Comparison of ENCODE assay signal across 26 cellular contexts in genomic region chr7:144659211-144659610, GRCh38.
"Had no signal": no experiment of that assay in that cellular context is flagged by ENCODE, and none has a peak within 500 bp of the region (broad histone marks: within the 10 kb centered on the region; RNA-seq: fewer than 3 reads in every experiment).

No MANE protein-coding gene starts in this region.

- H3K27me3 Mint-ChIP-seq: activated CD4-positive, alpha-beta memory T cell treated with anti-CD3 and anti-CD28 coated beads, Interleukin-2, amount 10 ng/mL, durations not matched to agents 7 days and 5 days; activated CD4-positive, alpha-beta T cell treated with anti-CD3 and anti-CD28 coated beads, Interleukin-2, amount 10 ng/mL, durations not matched to agents 7 days and 5 days; activated naive CD4-positive, alpha-beta T cell treated with anti-CD3 and anti-CD28 coated beads, Interleukin-2, amount 10 ng/mL, durations not matched to agents 7 days and 5 days; activated naive CD8-positive, alpha-beta T cell treated with anti-CD3 and anti-CD28 coated beads, Interleukin-2, amount 10 ng/mL, durations not matched to agents 7 days and 5 days; activated T-cell treated with anti-CD3 and anti-CD28 coated beads, Interleukin-2, amount 50 U/mL, for 24 hours; T-helper 17 cell had no signal

- H3K27ac Mint-ChIP-seq: activated CD4-positive, alpha-beta memory T cell treated with anti-CD3 and anti-CD28 coated beads, Interleukin-2, amount 10 ng/mL, durations not matched to agents 7 days and 5 days; activated CD4-positive, alpha-beta T cell treated with anti-CD3 and anti-CD28 coated beads, Interleukin-2, amount 10 ng/mL, durations not matched to agents 7 days and 5 days; activated naive CD4-positive, alpha-beta T cell treated with anti-CD3 and anti-CD28 coated beads, Interleukin-2, amount 10 ng/mL, durations not matched to agents 7 days and 5 days; activated naive CD4-positive, alpha-beta T cell treated with anti-CD3 and anti-CD28 coated beads, Interleukin-2, amount 50 U/mL, for 72 hours; activated naive CD8-positive, alpha-beta T cell treated with anti-CD3 and anti-CD28 coated beads, Interleukin-2, amount 10 ng/mL, durations not matched to agents 7 days and 5 days; activated T-cell treated with anti-CD3 and anti-CD28 coated beads, Interleukin-2, amount 50 U/mL, for 24 hours; activated T-cell treated with anti-CD3 and anti-CD28 coated beads, Interleukin-2, amount 50 U/mL, for 72 hours; brain; endodermal cell; T-helper 17 cell; T-helper 2 cell treated with Interferon-gamma antibody and Interleukin-4, amounts not matched to agents 5 μg/mL and 100 μg/mL, for 36 hours; WTC11 had no signal

- DNase-seq: activated CD4-positive, alpha-beta memory T cell treated with anti-CD3 and anti-CD28 coated beads, Interleukin-2, amount 10 ng/mL, durations not matched to agents 7 days and 5 days; activated CD4-positive, alpha-beta T cell treated with anti-CD3 and anti-CD28 coated beads for 1 hour; activated CD4-positive, alpha-beta T cell treated with anti-CD3 and anti-CD28 coated beads for 4 hours; activated CD4-positive, alpha-beta T cell treated with anti-CD3 and anti-CD28 coated beads, Interleukin-2, amount 10 ng/mL, durations not matched to agents 7 days and 5 days; activated CD4-positive, alpha-beta T cell treated with anti-CD3 and anti-CD28 coated beads, Interleukin-2, amount 50 U/mL, for 4 hours; activated CD8-positive, alpha-beta memory T cell treated with anti-CD3 and anti-CD28 coated beads, Interleukin-2, amount 50 U/mL, for 48 hours; activated gamma-delta T cell; activated naive CD4-positive, alpha-beta T cell; activated naive CD4-positive, alpha-beta T cell treated with anti-CD3 and anti-CD28 coated beads, Interleukin-2, amount 10 ng/mL, durations not matched to agents 7 days and 5 days; activated naive CD8-positive, alpha-beta T cell treated with anti-CD3 and anti-CD28 coated beads, Interleukin-2, amount 10 ng/mL, durations not matched to agents 7 days and 5 days; activated T-cell treated with anti-CD3 and anti-CD28 coated beads for 4 hours; activated T-cell treated with anti-CD3 and anti-CD28 coated beads, Interleukin-2, amount 50 U/mL, for 24 hours; activated T-cell treated with anti-CD3 and anti-CD28 coated beads, Interleukin-2, amount 50 U/mL, for 72 hours; central memory CD4-positive, alpha-beta T cell; cerebellar nuclear complex; colonic mucosa; effector memory CD4-positive, alpha-beta T cell; endodermal cell; foreskin fibroblast; heart left ventricle; T-helper 17 cell; T1000 had no signal

- H3K36me3 Mint-ChIP-seq: activated naive CD4-positive, alpha-beta T cell treated with anti-CD3 and anti-CD28 coated beads, Interleukin-2, amount 10 ng/mL, durations not matched to agents 7 days and 5 days; activated naive CD8-positive, alpha-beta T cell treated with anti-CD3 and anti-CD28 coated beads, Interleukin-2, amount 10 ng/mL, durations not matched to agents 7 days and 5 days; brain; WTC11 had no signal

- H3K9me3 Mint-ChIP-seq: activated CD4-positive, alpha-beta memory T cell treated with anti-CD3 and anti-CD28 coated beads, Interleukin-2, amount 10 ng/mL, durations not matched to agents 7 days and 5 days; activated CD4-positive, alpha-beta T cell treated with anti-CD3 and anti-CD28 coated beads, Interleukin-2, amount 10 ng/mL, durations not matched to agents 7 days and 5 days; activated naive CD4-positive, alpha-beta T cell treated with anti-CD3 and anti-CD28 coated beads, Interleukin-2, amount 50 U/mL, for 72 hours; activated naive CD8-positive, alpha-beta T cell treated with anti-CD3 and anti-CD28 coated beads, Interleukin-2, amount 10 ng/mL, durations not matched to agents 7 days and 5 days; activated T-cell treated with anti-CD3 and anti-CD28 coated beads, Interleukin-2, amount 50 U/mL, for 24 hours; activated T-cell treated with anti-CD3 and anti-CD28 coated beads, Interleukin-2, amount 50 U/mL, for 72 hours; T-helper 2 cell treated with Interferon-gamma antibody and Interleukin-4, amounts not matched to agents 5 μg/mL and 100 μg/mL, for 36 hours had no signal

- H3K4me1 Mint-ChIP-seq: activated CD4-positive, alpha-beta memory T cell treated with anti-CD3 and anti-CD28 coated beads, Interleukin-2, amount 10 ng/mL, durations not matched to agents 7 days and 5 days; activated CD4-positive, alpha-beta T cell treated with anti-CD3 and anti-CD28 coated beads, Interleukin-2, amount 10 ng/mL, durations not matched to agents 7 days and 5 days; activated naive CD4-positive, alpha-beta T cell treated with anti-CD3 and anti-CD28 coated beads, Interleukin-2, amount 10 ng/mL, durations not matched to agents 7 days and 5 days; brain had no signal

- H3K4me3 Mint-ChIP-seq: activated CD4-positive, alpha-beta memory T cell treated with anti-CD3 and anti-CD28 coated beads, Interleukin-2, amount 10 ng/mL, durations not matched to agents 7 days and 5 days; activated CD4-positive, alpha-beta T cell treated with anti-CD3 and anti-CD28 coated beads, Interleukin-2, amount 10 ng/mL, durations not matched to agents 7 days and 5 days; activated naive CD4-positive, alpha-beta T cell treated with anti-CD3 and anti-CD28 coated beads, Interleukin-2, amount 10 ng/mL, durations not matched to agents 7 days and 5 days; activated naive CD8-positive, alpha-beta T cell treated with anti-CD3 and anti-CD28 coated beads, Interleukin-2, amount 10 ng/mL, durations not matched to agents 7 days and 5 days; activated T-cell treated with anti-CD3 and anti-CD28 coated beads, Interleukin-2, amount 50 U/mL, for 24 hours; activated T-cell treated with anti-CD3 and anti-CD28 coated beads, Interleukin-2, amount 50 U/mL, for 72 hours; brain; endodermal cell; T-helper 17 cell; T-helper 2 cell treated with Interferon-gamma antibody and Interleukin-4, amounts not matched to agents 5 μg/mL and 100 μg/mL, for 36 hours; WTC11 had no signal
